In the genomic region with DNA sequence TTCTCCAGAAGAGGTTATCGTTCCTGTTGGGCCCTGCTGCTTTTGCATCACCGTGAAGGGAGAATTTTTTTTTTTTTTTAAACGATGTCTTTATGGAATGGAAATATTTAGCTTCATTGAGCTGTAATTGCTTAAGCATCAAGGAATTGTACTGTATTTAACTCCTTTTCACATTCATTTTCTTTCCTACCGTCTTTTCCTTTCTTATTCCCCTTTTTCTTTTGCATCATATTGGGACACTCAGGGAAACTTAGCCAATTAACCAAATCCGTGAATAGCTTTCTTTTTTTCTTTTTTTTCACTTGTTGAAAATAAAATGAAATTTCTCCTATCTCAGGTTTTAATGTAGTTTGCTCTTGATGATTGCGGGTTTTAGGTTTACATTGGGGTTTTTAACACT, we compare ENCODE assay signal across 9 cellular contexts. TPM values are rescaled to one million over a fixed set of nuclear protein-coding genes. Genes with fewer than 3 reads are reported as not detected.
DNase-seq lines count a peak whose midpoint lies in the region; ATAC-seq and TF ChIP-seq lines count a peak whose summit lies in the region.
"Had no signal": no experiment of that assay in that cellular context is flagged by ENCODE, and none has a peak within 500 bp of the region (broad histone marks: within the 10 kb centered on the region; RNA-seq: fewer than 3 reads in every experiment).

No MANE protein-coding gene starts in this region.

- H3K4me2 ChIP-seq in osteoblast (ENCODE audit: insufficient read depth, low read length): peak overlapping the region; percentile 84

- H3K79me2 ChIP-seq in osteoblast (ENCODE audit: insufficient read depth, low read length): peaks cover 64% of the 10 kb centered on the region

- peaks cover 12% of the 10 kb centered on the region for H3K27me3 Mint-ChIP-seq in CD4-positive, CD25-positive, alpha-beta regulatory T cell

- H3K36me3 Mint-ChIP-seq in CD4-positive, CD25-positive, alpha-beta regulatory T cell: peaks cover 13% of the 10 kb centered on the region

- no peak overlapping the region for H2AFZ ChIP-seq in osteoblast (ENCODE audit: low read length)

- H3K4me3 Mint-ChIP-seq in CD4-positive, CD25-positive, alpha-beta regulatory T cell: peak overlapping the region; percentile 94 to 99 (median 98)

- ATAC-seq in CD4-positive, CD25-positive, alpha-beta regulatory T cell (ENCODE audit: low read depth in 2 of 2): no peak
- no peak for ATAC-seq in esophagus mucosa

- TF ChIP-seq CTCF in osteoblast (IDR thresholded peaks at IDR 0.05; ENCODE audit: extremely low read depth, low read depth, low read length): no peak

- H3K27ac ChIP-seq in CD4-positive, CD25-positive, alpha-beta regulatory T cell (ENCODE audit: insufficient read depth, low read length, poor library complexity, severe bottlenecking): peak overlapping the region; percentile 94
- no peak overlapping the region for H3K27ac ChIP-seq in effector memory CD4-positive, alpha-beta T cell (ENCODE audit: insufficient read depth, low read length, poor library complexity, severe bottlenecking)
- no peak overlapping the region for H3K27ac ChIP-seq in osteoblast (ENCODE audit: low read depth, low read length)

- peak overlapping the region; percentile 46 for H3K9ac ChIP-seq in NT2/D1 (ENCODE audit: insufficient read length, low read depth)

- no peaks in the 10 kb centered on the region for H3K27me3 ChIP-seq in CD4-positive, CD25-positive, alpha-beta regulatory T cell (ENCODE audit: control insufficient read depth, insufficient read depth, low read length)
- no peaks in the 10 kb centered on the region for H3K27me3 ChIP-seq in NT2/D1 (ENCODE audit: insufficient read depth, insufficient read length)
- H3K27me3 ChIP-seq in effector memory CD4-positive, alpha-beta T cell (replicated peaks; ENCODE audit: control insufficient read depth, insufficient read depth, low read length, poor library complexity, severe bottlenecking): no peaks in the 10 kb centered on the region
- no peaks in the 10 kb centered on the region for H3K27me3 ChIP-seq in osteoblast (ENCODE audit: insufficient read depth, low read length)

- H3K4me1 Mint-ChIP-seq in CD4-positive, CD25-positive, alpha-beta regulatory T cell: peaks cover 35 to 65% (median 53%) of the 10 kb centered on the region in 4 donors

- H3K4me3 ChIP-seq in CD4-positive, CD25-positive, alpha-beta regulatory T cell (ENCODE audit: low read depth, low read length): peak overlapping the region; percentile 85
- H3K4me3 ChIP-seq in NT2/D1 (ENCODE audit: insufficient read length, low read depth) (peak overlapping the region; percentile 69), osteoblast (ENCODE audit: insufficient read depth, low read length) (peak overlapping the region; percentile 89)
- H3K4me3 ChIP-seq in effector memory CD4-positive, alpha-beta T cell (ENCODE audit: insufficient read depth, low read depth, low read length, poor library complexity, severe bottlenecking): peak overlapping the region; percentile 95

- peaks cover 29% of the 10 kb centered on the region for H3K4me1 ChIP-seq in CD4-positive, CD25-positive, alpha-beta regulatory T cell (ENCODE audit: control insufficient read depth, insufficient read depth, low read length, poor library complexity, severe bottlenecking)
- H3K4me1 ChIP-seq in NT2/D1 (ENCODE audit: insufficient read depth, insufficient read length) (no peaks in the 10 kb centered on the region), osteoblast (ENCODE audit: insufficient read depth, low read length) (peaks cover 36% of the 10 kb centered on the region)
- H3K4me1 ChIP-seq in effector memory CD4-positive, alpha-beta T cell (ENCODE audit: control insufficient read depth, insufficient read depth, low read length, poor library complexity, severe bottlenecking): peaks cover 12% of the 10 kb centered on the region

- no peaks in the 10 kb centered on the region for H3K9me3 ChIP-seq in CD4-positive, CD25-positive, alpha-beta regulatory T cell (ENCODE audit: control insufficient read depth in 2 of 2, low read length in 2 of 2)
- H3K9me3 ChIP-seq in NT2/D1 (ENCODE audit: insufficient read depth, low read length): no peaks in the 10 kb centered on the region
- H3K9me3 ChIP-seq in effector memory CD4-positive, alpha-beta T cell (ENCODE audit: control insufficient read depth, low read length): no peaks in the 10 kb centered on the region
- no peaks in the 10 kb centered on the region for H3K9me3 ChIP-seq in osteoblast (ENCODE audit: low read depth, low read length)

- H3K9me3 Mint-ChIP-seq in CD4-positive, CD25-positive, alpha-beta regulatory T cell: peaks cover 0 to 3% (median 0%) of the 10 kb centered on the region in 7 donors

- peak overlapping the region; percentile 1 to 92 (median 86) for H3K27ac Mint-ChIP-seq in CD4-positive, CD25-positive, alpha-beta regulatory T cell

- H4K20me1 ChIP-seq in osteoblast (ENCODE audit: insufficient read depth, low read length): peaks cover 34% of the 10 kb centered on the region

- DNase-seq in CD4-positive, CD25-positive, alpha-beta regulatory T cell: no peak
- DNase-seq in NT2/D1 (ENCODE audit: low read depth, low spot score) (no peak), osteoblast (ENCODE audit: insufficient read length, low spot score, missing footprints) (no peak), SKM-1 treated with dmso at 0.1 percent for 144 hours (lab: John Stamatoyannopoulos, UW; ENCODE audit: unreplicated experiment) (no peak), germinal center (ENCODE audit: low spot score) (no peak), NCI-H1417 (lab: John Stamatoyannopoulos, UW) (no peak)
- DNase-seq in effector memory CD4-positive, alpha-beta T cell: no peak
- DNase-seq: Kasumi-1 had no signal

- H3K36me3 ChIP-seq in CD4-positive, CD25-positive, alpha-beta regulatory T cell (ENCODE audit: control insufficient read depth, insufficient read depth, low read length): peaks cover 12% of the 10 kb centered on the region
- H3K36me3 ChIP-seq in NT2/D1 (ENCODE audit: insufficient read depth, insufficient read length, low read length) (peaks cover 38% of the 10 kb centered on the region), osteoblast (ENCODE audit: insufficient read depth, low read length) (peaks cover 13% of the 10 kb centered on the region)
- peaks cover 4% of the 10 kb centered on the region for H3K36me3 ChIP-seq in effector memory CD4-positive, alpha-beta T cell (ENCODE audit: control insufficient read depth, insufficient read depth, low read length)

RNA-seq across cellular contexts. Expression of a gene that starts 1.5 kb away (rescaled TPM):
- 89.0 TPM for total RNA-seq in CD4-positive, CD25-positive, alpha-beta regulatory T cell
- polyA plus RNA-seq in CD4-positive, CD25-positive, alpha-beta regulatory T cell: 10 to 100 TPM in 2 of 4 donors, 1 to 10 TPM in 2; 7.2 to 14.4 (median 9.0) TPM
- total RNA-seq in osteoblast (38.0 and 40.7 TPM in 2 replicates), esophagus mucosa (16.1 TPM)
